Comparison of ENCODE assay signal across 1 cellular context in genomic region chr3:194486540-194487288, GRCh38.
A peak's percentile ranks its signal among the peaks of the same experiment; 100 is the strongest.
TF ChIP-seq lines count a peak whose summit lies in the region.

ATP13A3 (minus strand) TSS chr3:194487002; CDS start chr3:194462190, 24,812 bp downstream.

TF ChIP-seq in HepG2, 621 proteins besides CTCF, POLR2A, EP300 and RAD21 (continued from another document):
- TF ChIP-seq ZBTB4 (CRISPR knock-in tag; IDR thresholded peaks at IDR 0.05; ENCODE audit: borderline replicate concordance) (0 out of 2 replicates have a peak, but pooled peaks have one; percentile 45), ZKSCAN1 (IDR thresholded peaks at IDR 0.05; ENCODE audit: low read length) (no peak), ZNF781 (CRISPR knock-in tag; IDR thresholded peaks at IDR 0.05; ENCODE audit: borderline replicate concordance, not compliant biosample characterization) (no peak), NFYB (CRISPR knock-in tag; IDR thresholded peaks at IDR 0.05) (no peak), ZFP36L2 (CRISPR knock-in tag; IDR thresholded peaks at IDR 0.05) (no peak), ZNF720 (CRISPR knock-in tag; IDR thresholded peaks at IDR 0.05) (no peak), REL (CRISPR knock-in tag; conservative IDR thresholded peaks at IDR 0.05) (no peak), U2AF1 (optimal IDR thresholded peaks at IDR 0.05; ENCODE audit: low read depth, low read length) (no peak), IKZF1 (IDR thresholded peaks at IDR 0.05) (no peak), PBX2 (CRISPR knock-in tag; IDR thresholded peaks at IDR 0.05) (no peak), ELK4 (CRISPR knock-in tag; IDR thresholded peaks at IDR 0.05; ENCODE audit: borderline replicate concordance) (no peak), LBX2 (CRISPR knock-in tag; IDR thresholded peaks at IDR 0.05; ENCODE audit: borderline replicate concordance) (no peak), NCOR1 (IDR thresholded peaks at IDR 0.05; ENCODE audit: borderline replicate concordance, low read length) (no peak; the same call in 1 of the 2 replicates), THYN1 (CRISPR knock-in tag; IDR thresholded peaks at IDR 0.05; ENCODE audit: borderline replicate concordance, low read depth) (no peak), PHF5A (CRISPR knock-in tag; IDR thresholded peaks at IDR 0.05; ENCODE audit: low read depth, unreplicated experiment) (no peak), ZNF672 (CRISPR knock-in tag; IDR thresholded peaks at IDR 0.05) (no peak), PHF20 (CRISPR knock-in tag; IDR thresholded peaks at IDR 0.05) (no peak), ZNF256 (CRISPR knock-in tag; conservative IDR thresholded peaks at IDR 0.05) (no peak), HMGA1 (CRISPR knock-in tag; conservative IDR thresholded peaks at IDR 0.05) (no peak), GZF1 (CRISPR knock-in tag; IDR thresholded peaks at IDR 0.05) (no peak), XRCC5 (optimal IDR thresholded peaks at IDR 0.05; ENCODE audit: low read length) (no peak), ZBTB8A (CRISPR knock-in tag; IDR thresholded peaks at IDR 0.05; ENCODE audit: borderline replicate concordance, low read depth) (no peak), ZNF432 (CRISPR knock-in tag; IDR thresholded peaks at IDR 0.05; ENCODE audit: borderline replicate concordance) (no peak), ZNF138 (CRISPR knock-in tag; IDR thresholded peaks at IDR 0.05; ENCODE audit: low read depth) (no peak), ZNF124 (CRISPR knock-in tag; IDR thresholded peaks at IDR 0.05) (no peak), ZNF792 (CRISPR knock-in tag; IDR thresholded peaks at IDR 0.05) (0 out of 2 replicates have a peak, but pooled peaks have one; percentile 50), RBFOX2 (IDR thresholded peaks at IDR 0.05; ENCODE audit: low read depth, low read length) (peak; percentile 69), HNF4G (IDR thresholded peaks at IDR 0.05; ENCODE audit: borderline replicate concordance, low read depth, low read length) (no peak), HNF4G (CRISPR knock-in tag; IDR thresholded peaks at IDR 0.05; ENCODE audit: borderline replicate concordance, low read depth) (no peak), ZSCAN5A (CRISPR knock-in tag; IDR thresholded peaks at IDR 0.05; ENCODE audit: borderline replicate concordance) (no peak), ZBTB37 (CRISPR knock-in tag; IDR thresholded peaks at IDR 0.05) (no peak), BCL3 (CRISPR knock-in tag; IDR thresholded peaks at IDR 0.05) (0 out of 2 replicates have a peak, but pooled peaks have one; percentile 65), HNRNPH1 (optimal IDR thresholded peaks at IDR 0.05; ENCODE audit: low read depth, low read length) (no peak), ZC3H4 (CRISPR knock-in tag; IDR thresholded peaks at IDR 0.05; ENCODE audit: borderline replicate concordance) (no peak), ADNP (CRISPR knock-in tag; IDR thresholded peaks at IDR 0.05) (no peak)
